In the genomic region with DNA sequence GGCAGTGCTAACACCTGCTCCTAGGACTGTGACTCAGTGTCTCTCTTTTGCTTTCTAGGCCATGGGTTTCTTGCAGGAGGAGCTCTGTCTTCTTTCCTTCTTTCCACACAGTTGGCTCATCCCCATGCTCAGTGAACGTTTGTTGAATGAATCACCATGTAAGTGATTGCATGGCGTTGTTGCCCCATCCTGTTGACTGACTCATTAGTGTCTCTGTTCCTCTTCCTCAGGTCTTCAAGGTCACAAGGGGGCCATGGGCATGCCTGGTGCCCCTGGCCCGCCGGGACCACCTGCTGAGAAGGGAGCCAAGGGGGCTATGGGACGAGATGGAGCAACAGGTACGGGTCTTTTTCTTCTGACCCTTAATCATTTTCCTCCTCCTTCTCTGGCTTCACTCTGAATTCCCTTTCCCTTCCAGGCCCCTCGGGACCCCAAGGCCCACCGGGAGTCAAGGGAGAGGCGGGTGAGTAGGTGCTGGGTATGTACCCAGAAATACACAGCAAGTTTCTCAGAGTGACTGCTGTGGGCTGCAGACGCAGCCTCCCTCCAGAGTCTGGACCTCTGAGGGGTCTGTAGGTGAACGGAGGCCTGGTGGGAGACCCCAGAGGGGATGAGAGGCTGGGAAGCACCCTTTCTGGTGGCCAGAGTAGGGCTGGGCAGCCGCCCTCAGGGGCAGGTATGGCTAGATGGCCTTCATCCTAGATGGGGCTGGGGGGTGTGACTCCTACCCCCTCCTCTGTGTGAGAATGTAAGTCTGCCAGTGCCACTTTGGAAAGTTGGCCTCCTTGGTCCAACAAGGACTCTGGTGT, we compare ENCODE assay signal across 12 cellular contexts. TPM values are rescaled to one million over a fixed set of nuclear protein-coding genes. Genes with fewer than 3 reads are reported as not detected.
DNase-seq lines count a peak whose midpoint lies in the region; ATAC-seq and TF ChIP-seq lines count a peak whose summit lies in the region.
"Had no signal": no experiment of that assay in that cellular context is flagged by ENCODE, and none has a peak within 500 bp of the region (broad histone marks: within the 10 kb centered on the region; RNA-seq: fewer than 3 reads in every experiment).

No MANE protein-coding gene starts in this region.

- H3K9me3 Mint-ChIP-seq in dendritic cell treated with granulocyte-macrophage colony-stimulating factor and Interleukin-4, amounts not matched to agents 40 ng/mL and 50 ng/mL, for 4 days: peaks cover 16% of the 10 kb centered on the region
- H3K9me3 Mint-ChIP-seq: nephron had no signal

- peaks cover 37% of the 10 kb centered on the region for H3K36me3 Mint-ChIP-seq in dendritic cell treated with granulocyte-macrophage colony-stimulating factor and Interleukin-4, amounts not matched to agents 40 ng/mL and 50 ng/mL, for 4 days (ENCODE audit: low read depth)

- intact Hi-C loops in dendritic cell treated with granulocyte-macrophage colony-stimulating factor and Interleukin-4, amounts not matched to agents 40 ng/mL and 50 ng/mL, for 4 days (cut with micrococcal nuclease): loop anchor here (5.0 kb wide), 1 partner anchor 37 kb away; no protein-coding TSS in a partner anchor
- intact Hi-C loops in lower lobe of right lung (cut with DNase I): no loop called here

- H3K4me1 ChIP-seq in lower lobe of right lung: no peaks in the 10 kb centered on the region

- ATAC-seq in lower lobe of right lung: peak; percentile 50 to 65
- no peak for ATAC-seq in GM21737 (IDR thresholded peaks at IDR 0.05; ENCODE audit: unreplicated experiment)

- H3K27me3 ChIP-seq in MG63: no peaks in the 10 kb centered on the region
- peaks cover 8% of the 10 kb centered on the region for H3K27me3 ChIP-seq in lower lobe of right lung (ENCODE audit: low read depth)

- H3K9me3 ChIP-seq in MG63 (no peaks in the 10 kb centered on the region), lower lobe of right lung (no peaks in the 10 kb centered on the region)
- H3K9me3 ChIP-seq: Caco-2 had no signal

- peaks cover 3% of the 10 kb centered on the region for H3K27me3 Mint-ChIP-seq in dendritic cell treated with granulocyte-macrophage colony-stimulating factor and Interleukin-4, amounts not matched to agents 40 ng/mL and 50 ng/mL, for 4 days

- peak overlapping the region; percentile 90 for H3K27ac Mint-ChIP-seq in dendritic cell treated with granulocyte-macrophage colony-stimulating factor and Interleukin-4, amounts not matched to agents 40 ng/mL and 50 ng/mL, for 4 days
- H3K27ac Mint-ChIP-seq: nephron had no signal

- TF ChIP-seq CTCF in lower lobe of right lung (IDR thresholded peaks at IDR 0.05): no peak

- DNase-seq in AG20443 (ENCODE audit: low spot score): peak; percentile 85
- DNase-seq in MG63: peak; percentile 69
- DNase-seq in lower lobe of right lung: peak; percentile 62
- DNase-seq in T-helper 9 cell: no peak
- no peak for DNase-seq in cortex of kidney (lab: John Stamatoyannopoulos, UW)
- no peak for DNase-seq in GDM1 (lab: John Stamatoyannopoulos, UW)
- DNase-seq: activated T-cell treated with anti-CD3 and anti-CD28 coated beads, Interleukin-2, amount 50 U/mL, for 48 hours had no signal

- no peaks in the 10 kb centered on the region for H3K36me3 ChIP-seq in MG63
- H3K36me3 ChIP-seq in lower lobe of right lung: no peaks in the 10 kb centered on the region

- H3K4me3 ChIP-seq in MG63: no peak overlapping the region
- H3K4me3 ChIP-seq in lower lobe of right lung: no peak overlapping the region

- H3K4me3 Mint-ChIP-seq in dendritic cell treated with granulocyte-macrophage colony-stimulating factor and Interleukin-4, amounts not matched to agents 40 ng/mL and 50 ng/mL, for 4 days: no peak overlapping the region
- H3K4me3 Mint-ChIP-seq: central memory CD8-positive, alpha-beta T cell; nephron had no signal

- peak overlapping the region; percentile 41 for H3K27ac ChIP-seq in lower lobe of right lung

- H3K4me1 Mint-ChIP-seq in dendritic cell treated with granulocyte-macrophage colony-stimulating factor and Interleukin-4, amounts not matched to agents 40 ng/mL and 50 ng/mL, for 4 days (ENCODE audit: low read depth): peaks cover 71% of the 10 kb centered on the region
- H3K4me1 Mint-ChIP-seq: central memory CD8-positive, alpha-beta T cell; nephron had no signal

RNA-seq across cellular contexts. Expression of a gene that starts 32.3 kb away (rescaled TPM):
- total RNA-seq in MG63 (2014; rRNA removed; shearing (Covaris generic); ENCODE audit: low replicate concordance): not detected in 2 replicates
- 491 TPM for total RNA-seq in lower lobe of right lung

Comparison
In these comparisons a context has a peak if more than half of its experiments do, and no peak if none do; other contexts are left out.
1. DNase-seq: peak in AG20443 (single experiment), MG63 (single experiment) and lower lobe of right lung (single experiment); none in T-helper 9 cell (single experiment), cortex of kidney (single experiment) and GDM1 (single experiment).
2. RNA of a gene that starts 32.3 kb away (total RNA-seq): 491 TPM in lower lobe of right lung (single experiment); not detected in MG63; every median in the first group is over 100 times any median in the second.